8 cellular contexts compared by ENCODE assay signal in the genomic region with DNA sequence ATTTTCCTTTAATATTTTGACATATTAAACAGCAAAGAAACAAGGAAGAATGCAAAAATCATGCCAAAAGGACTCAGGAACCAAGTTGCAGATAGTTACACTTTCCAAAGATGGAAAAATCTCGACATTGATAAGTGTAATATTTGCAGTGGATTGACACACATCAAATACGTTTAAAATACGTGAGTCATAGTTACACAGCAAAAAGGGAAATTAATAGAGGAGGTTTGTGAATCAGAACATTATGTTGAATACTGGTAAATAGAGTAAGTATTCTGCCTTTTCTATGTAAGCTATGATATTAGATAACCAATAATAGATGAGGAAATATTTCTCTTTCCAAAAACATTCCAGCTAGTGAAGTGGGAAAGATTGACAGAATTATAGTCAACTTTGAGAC.
"Had no signal": no experiment of that assay in that cellular context is flagged by ENCODE, and none has a peak within 500 bp of the region (broad histone marks: within the 10 kb centered on the region; RNA-seq: fewer than 3 reads in every experiment).

No MANE protein-coding gene starts in this region.

- FAIRE-seq: G401.6, GM12878, GM12891, GM12892, GM18507, GM19239 had no signal

- ATAC-seq: GM12878 had no signal

- H3K4me3 ChIP-seq: GM12878 had no signal

- DNase-seq: GDM1, GF-D8 had no signal
